In the genomic region with DNA sequence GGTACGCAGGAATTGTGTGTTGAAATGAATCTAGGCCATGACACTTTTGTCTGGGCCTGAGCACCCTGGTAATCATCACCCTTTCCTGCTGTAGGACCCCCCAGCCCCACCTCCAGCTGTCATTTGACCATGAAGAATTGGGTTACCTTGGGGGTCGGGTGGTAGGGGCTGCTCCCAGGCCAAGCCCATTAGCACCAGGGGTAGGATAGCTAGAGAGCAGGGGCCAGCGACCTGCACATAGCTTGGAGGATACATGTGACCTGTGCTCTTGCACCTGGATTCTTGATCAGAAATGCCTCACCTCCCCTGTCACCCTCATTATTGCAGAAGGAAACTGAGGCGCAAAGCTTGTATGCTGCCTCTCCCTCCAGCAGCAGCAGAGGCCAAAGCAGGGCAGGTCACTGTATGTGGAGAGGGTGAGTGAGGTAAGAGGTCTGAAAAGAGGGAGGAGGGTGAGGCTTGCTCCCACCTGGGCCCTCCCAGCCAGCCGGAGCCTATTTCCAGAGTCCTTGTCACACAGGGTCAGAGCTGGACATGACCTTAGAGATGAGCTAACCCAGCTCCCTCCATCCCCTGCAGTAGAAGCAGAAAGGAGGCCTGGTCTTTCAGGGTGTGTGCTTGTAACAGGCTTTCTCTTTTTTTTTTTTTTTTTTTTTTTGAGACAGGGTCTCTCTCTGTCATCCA, we compare ENCODE assay signal across 31 cellular contexts. TPM values are rescaled to one million over a fixed set of nuclear protein-coding genes. Genes with fewer than 3 reads are reported as not detected.
"Had no signal": no experiment of that assay in that cellular context is flagged by ENCODE, and none has a peak within 500 bp of the region (broad histone marks: within the 10 kb centered on the region; RNA-seq: fewer than 3 reads in every experiment).

No MANE protein-coding gene starts in this region.

- H3K4me3 ChIP-seq: adrenal gland, body of pancreas, MG63 had no signal

- H3K27ac ChIP-seq: body of pancreas had no signal

- H3K9me3 ChIP-seq: adrenal gland, body of pancreas, MG63 had no signal

- H3K36me3 ChIP-seq: adrenal gland, MG63 had no signal

- DNase-seq: activated CD4-positive, alpha-beta memory T cell treated with anti-CD3 and anti-CD28 coated beads, Interleukin-2, amount 10 ng/mL, durations not matched to agents 7 days and 5 days; activated CD4-positive, alpha-beta T cell treated with anti-CD3 and anti-CD28 coated beads for 36 hours; activated CD4-positive, alpha-beta T cell treated with anti-CD3 and anti-CD28 coated beads, Interleukin-2, amount 50 U/mL, for 1 hour; activated CD4-positive, CD25-positive, alpha-beta regulatory T cell; activated gamma-delta T cell; activated naive CD4-positive, alpha-beta T cell treated with anti-CD3 and anti-CD28 coated beads for 36 hours; activated naive CD8-positive, alpha-beta T cell treated with anti-CD3 and anti-CD28 coated beads for 36 hours; activated T-cell treated with anti-CD3 and anti-CD28 coated beads for 4 hours; activated T-cell treated with anti-CD3 and anti-CD28 coated beads, Interleukin-2, amount 50 U/mL, for 48 hours; adrenal gland; anterior cingulate cortex; body of pancreas; MG63; MV-4-11; NCI-H1092 treated with DMSO at 0.1 percent for 48 hours; NCI-H1417 treated with DMSO at 0.1 percent for 48 hours; NCI-H1694; NCI-H2029; NCI-H2107; NCI-H2171 treated with DMSO at 0.1 percent for 48 hours; NCI-H226; NCI-H510A; NCI-H526 treated with DMSO at 0.1 percent for 48 hours; NCI-H82; SHP77 treated with DMSO at 0.1 percent for 48 hours; T-helper 17 cell; T1000 had no signal

- H3K4me1 ChIP-seq: body of pancreas had no signal

- H3K27me3 ChIP-seq: adrenal gland, body of pancreas, MG63 had no signal

RNA-seq across cellular contexts. Expression of a gene that starts 35.3 kb away (rescaled TPM):
- total RNA-seq: activated CD4-positive, alpha-beta T cell treated with anti-CD3 and anti-CD28 coated beads for 36 hours; activated naive CD8-positive, alpha-beta T cell treated with anti-CD3 and anti-CD28 coated beads for 36 hours; activated T-helper 17 cell treated with anti-CD3 and anti-CD28 coated beads, Interleukin-2, amount 50 U/mL, for 72 hours; body of pancreas; OCI-LY7; SK-MEL-5; T-helper 17 cell had no signal

RNA-seq across cellular contexts. Expression of a gene that starts 46.9 kb away (rescaled TPM):
- total RNA-seq: activated CD4-positive, alpha-beta memory T cell treated with anti-CD3 and anti-CD28 coated beads, Interleukin-2, amount 10 ng/mL, durations not matched to agents 7 days and 5 days; activated CD4-positive, alpha-beta T cell treated with anti-CD3 and anti-CD28 coated beads for 36 hours; activated CD8-positive, alpha-beta memory T cell treated with anti-CD3 and anti-CD28 coated beads for 36 hours; activated naive CD4-positive, alpha-beta T cell treated with anti-CD3 and anti-CD28 coated beads for 36 hours; activated naive CD8-positive, alpha-beta T cell treated with anti-CD3 and anti-CD28 coated beads for 36 hours; activated T-helper 17 cell treated with anti-CD3 and anti-CD28 coated beads, Interleukin-2, amount 50 U/mL, for 72 hours; T-helper 17 cell had no signal

RNA-seq across cellular contexts. Expression of a gene that starts 52.2 kb away (rescaled TPM):
- total RNA-seq: activated CD4-positive, alpha-beta memory T cell treated with anti-CD3 and anti-CD28 coated beads, Interleukin-2, amount 10 ng/mL, durations not matched to agents 7 days and 5 days; activated CD4-positive, alpha-beta T cell treated with anti-CD3 and anti-CD28 coated beads for 36 hours; activated CD8-positive, alpha-beta memory T cell treated with anti-CD3 and anti-CD28 coated beads for 36 hours; activated naive CD4-positive, alpha-beta T cell treated with anti-CD3 and anti-CD28 coated beads for 36 hours; activated naive CD8-positive, alpha-beta T cell treated with anti-CD3 and anti-CD28 coated beads for 36 hours; activated T-helper 17 cell treated with anti-CD3 and anti-CD28 coated beads, Interleukin-2, amount 50 U/mL, for 72 hours; OCI-LY7; SK-MEL-5; T-helper 17 cell had no signal
